Comparison of ENCODE assay signal across 1 cellular context in genomic region chr7:120806669-120807068, GRCh38.
A peak's percentile ranks its signal among the peaks of the same experiment; 100 is the strongest.
TF ChIP-seq lines count a peak whose summit lies in the region.

No MANE protein-coding gene starts in this region.

TF ChIP-seq in K562, 482 proteins besides CTCF, POLR2A, EP300 and RAD21 (continued from another document):
- TF ChIP-seq PBX2 (CRISPR knock-in tag; IDR thresholded peaks at IDR 0.05; ENCODE audit: low read depth) (no peak), PBX2 (tag; conservative IDR thresholded peaks at IDR 0.05; ENCODE audit: low read depth) (0 out of 2 replicates have a peak, but pooled peaks have one; percentile 54), TFAP4 (CRISPR knock-in tag; IDR thresholded peaks at IDR 0.05; ENCODE audit: borderline replicate concordance) (no peak), ZFX (CRISPR knock-in tag; IDR thresholded peaks at IDR 0.05) (0 out of 2 replicates have a peak, but pooled peaks have one; percentile 15), THRB (CRISPR knock-in tag; conservative IDR thresholded peaks at IDR 0.05) (no peak)
